In the genomic region with DNA sequence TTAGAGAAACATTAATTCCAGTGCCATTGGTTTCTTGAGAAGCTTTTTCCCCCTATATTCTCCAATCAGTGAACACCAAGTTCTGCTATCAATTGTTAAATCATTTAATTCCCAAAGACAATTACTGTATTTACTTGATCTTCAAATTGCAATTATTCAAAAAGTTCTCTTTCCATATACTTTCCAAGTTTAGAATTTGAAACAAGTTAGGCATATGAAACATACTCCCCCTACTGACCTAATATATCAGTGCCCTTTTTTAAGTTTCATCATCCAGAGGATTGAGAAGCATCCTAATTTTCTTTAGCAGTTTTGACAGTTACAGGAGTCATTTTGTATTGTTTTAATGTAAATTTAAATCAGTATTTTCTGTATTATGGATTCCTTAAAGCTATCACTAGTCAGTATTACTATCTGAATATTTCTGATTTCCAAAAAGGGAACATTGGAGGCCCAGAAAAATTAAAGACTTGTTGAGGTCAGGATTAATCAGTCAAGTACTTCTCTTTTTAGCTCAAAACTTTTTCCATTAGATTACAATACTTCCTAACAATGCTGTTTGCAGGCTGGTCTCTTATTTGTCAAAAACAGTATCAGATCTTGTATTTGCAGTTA, we compare ENCODE assay signal across 8 cellular contexts. TPM values are rescaled to one million over a fixed set of nuclear protein-coding genes. Genes with fewer than 3 reads are reported as not detected.
DNase-seq lines count a peak whose midpoint lies in the region; ATAC-seq, FAIRE-seq and TF ChIP-seq lines count a peak whose summit lies in the region.

No MANE protein-coding gene starts in this region.

- H3K4me1 ChIP-seq in adipocyte (ENCODE audit: control insufficient read depth, insufficient read depth, low read length) (peaks cover 10% of the 10 kb centered on the region), right lobe of liver (no peaks in the 10 kb centered on the region)

- TF ChIP-seq CTCF in D721Med (IDR thresholded peaks at IDR 0.05; ENCODE audit: insufficient read depth, missing control alignments): peak; percentile 55
- peak; percentile 20 to 58 (median 54) for TF ChIP-seq CTCF in right lobe of liver (IDR thresholded peaks at IDR 0.05)

- H3K27me3 Mint-ChIP-seq in T-cell: peaks cover 0 to 2% of the 10 kb centered on the region in 2 donors

- no peak overlapping the region for H3K27ac Mint-ChIP-seq in T-cell

- H3K27ac ChIP-seq in right lobe of liver: no peak overlapping the region

- CTCF ChIA-PET in T-cell (lab: Charles Lee): no interaction called here

- ATAC-seq in right lobe of liver (no peak), GM21576 (IDR thresholded peaks at IDR 0.05; ENCODE audit: unreplicated experiment) (no peak), T-cell (replicated peaks in 1 of 4) (no peak), GM21529 (IDR thresholded peaks at IDR 0.05; ENCODE audit: unreplicated experiment) (no peak)

- H3K4me3 ChIP-seq in adipocyte (ENCODE audit: low read length): no peak overlapping the region
- no peak overlapping the region for H3K4me3 ChIP-seq in right lobe of liver

- H3K4me1 Mint-ChIP-seq in T-cell: no peaks in the 10 kb centered on the region

- no peak overlapping the region for H3K4me3 Mint-ChIP-seq in T-cell

- no peak for DNase-seq in D721Med (ENCODE audit: insufficient read length, low spot score)
- DNase-seq in KBM-7: peak; percentile 61
- peak; percentile 78 for DNase-seq in adipocyte (ENCODE audit: low read depth)
- DNase-seq in right lobe of liver: no peak
- DNase-seq in T-cell: no peak
- DNase-seq in DMS153 (lab: John Stamatoyannopoulos, UW): no peak

- H3K9ac ChIP-seq in adipocyte (ENCODE audit: low read length): no peak overlapping the region

- no peaks in the 10 kb centered on the region for H3K9me3 Mint-ChIP-seq in T-cell

- no peaks in the 10 kb centered on the region for H3K27me3 ChIP-seq in adipocyte (replicated peaks; ENCODE audit: control insufficient read depth, insufficient read depth, low read length)
- H3K27me3 ChIP-seq in right lobe of liver: no peaks in the 10 kb centered on the region

- POLR2A ChIA-PET in T-cell (lab: Charles Lee): no interaction called here

- in situ Hi-C loops in KBM-7 (cut with MboI; ENCODE audit: low pct_unique_long_range_greater_than_20kb, low sequenced_read_pairs): no loop called here

- intact Hi-C loops in right lobe of liver (cut with DNase I): no loop called here

- no peak for TF ChIP-seq POLR2A in right lobe of liver (IDR thresholded peaks at IDR 0.05)

- no peaks in the 10 kb centered on the region for H3K36me3 Mint-ChIP-seq in T-cell

- H3K36me3 ChIP-seq in adipocyte (ENCODE audit: control insufficient read depth, insufficient read depth, low read length, severe bottlenecking) (no peaks in the 10 kb centered on the region), right lobe of liver (peaks cover 0 to under 1% (median 0%) of the 10 kb centered on the region in 4 donors)

- peak; percentile 75 for FAIRE-seq in D721Med (lab: Jason Lieb, UNC)

- H3K9me3 ChIP-seq in adipocyte (ENCODE audit: control insufficient read depth, low read length) (no peaks in the 10 kb centered on the region), right lobe of liver (no peaks in the 10 kb centered on the region)

RNA-seq across cellular contexts. Expression of gene MEIOC, which starts 16.3 kb away (rescaled TPM):
- total RNA-seq in right lobe of liver (not detected), T-cell (under 1 TPM in 1 of 5 donors, not detected in 4; 0.72 TPM)

RNA-seq across cellular contexts. Expression of gene CCDC43, which starts 17.0 kb away (rescaled TPM):
- total RNA-seq in right lobe of liver (1 to 10 TPM; 4.5 to 8.4 (median 5.6) TPM), T-cell (10 to 100 TPM; 15.1 to 20.4 (median 16.9) TPM)

RNA-seq across cellular contexts. Expression of gene DBF4B, which starts 35.9 kb away (rescaled TPM):
- total RNA-seq in right lobe of liver (1 to 10 TPM in 5 of 6 experiments, under 1 TPM in 1; 0.81 to 2.3 (median 1.7) TPM), T-cell (1 to 10 TPM; 3.8 to 7.8 (median 6.8) TPM)

Comparison
In these comparisons a context has a peak if more than half of its experiments do, and no peak if none do; other contexts are left out.
1. DNase-seq: peak in KBM-7 (single experiment) and adipocyte (single experiment); none in D721Med (single experiment), right lobe of liver (0 of 3), T-cell (0 of 34) and DMS153 (single experiment).